Comparison of ENCODE assay signal across 8 cellular contexts in the genomic region with DNA sequence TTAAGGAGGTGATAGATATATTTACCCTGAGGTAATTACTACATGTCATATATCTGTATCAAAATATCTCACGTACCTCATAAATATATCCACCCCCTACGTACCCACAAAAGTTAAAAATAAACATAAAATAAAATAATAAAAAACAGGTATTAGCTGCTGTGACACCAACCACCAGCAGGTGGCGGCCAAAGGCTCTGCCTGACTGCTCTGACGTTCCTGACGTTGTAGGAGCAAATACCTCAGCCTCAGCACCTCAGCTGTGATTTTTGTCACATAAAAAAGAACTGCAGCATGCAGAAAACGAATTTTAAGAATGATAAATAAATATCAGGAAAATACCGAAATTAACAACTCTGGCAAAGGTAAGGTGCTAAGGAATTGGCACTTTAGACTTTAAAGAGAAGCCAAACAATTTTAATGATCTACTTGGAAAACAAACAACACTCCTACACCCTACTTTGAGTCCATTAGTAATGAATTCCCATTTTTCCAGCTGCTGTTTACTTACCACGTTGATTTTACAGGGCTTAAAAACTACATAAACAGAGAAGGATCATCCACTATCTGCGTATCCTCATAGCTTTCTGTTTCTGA.
DNase-seq lines count a peak whose midpoint lies in the region; ATAC-seq, FAIRE-seq and TF ChIP-seq lines count a peak whose summit lies in the region.

No MANE protein-coding gene starts in this region.

- H3K4me3 ChIP-seq in CD8-positive, alpha-beta T cell (ENCODE audit: low read depth, low read length) = no peak overlapping the region
- no peak overlapping the region for H3K4me3 ChIP-seq in WERI-Rb-1 (ENCODE audit: low read depth, low read length)
- H3K4me3 ChIP-seq in lower lobe of right lung = no peak overlapping the region

- H3K9me3 ChIP-seq in CD8-positive, alpha-beta T cell (ENCODE audit: low read length) = no peaks in the 10 kb centered on the region
- H3K9me3 ChIP-seq in WERI-Rb-1 (ENCODE audit: severe bottlenecking) (no peaks in the 10 kb centered on the region), lower lobe of right lung (no peaks in the 10 kb centered on the region)

- no peak overlapping the region for H3K27ac Mint-ChIP-seq in CD8-positive, alpha-beta T cell

- H3K36me3 ChIP-seq in CD8-positive, alpha-beta T cell (ENCODE audit: insufficient read depth, low read length) = no peaks in the 10 kb centered on the region
- H3K36me3 ChIP-seq in WERI-Rb-1 (no peaks in the 10 kb centered on the region; the same call in 1 of the 2 replicates), lower lobe of right lung (no peaks in the 10 kb centered on the region)

- peak in 6 of 7 experiments; percentile 35 to 69 (median 52) for DNase-seq in CD8-positive, alpha-beta T cell
- DNase-seq in NCI-H1092 treated with DMSO at 0.1 percent for 48 hours (lab: John Stamatoyannopoulos, UW) = peak; percentile 46
- peak; percentile 41 for DNase-seq in WERI-Rb-1
- DNase-seq in lower lobe of right lung = peak; percentile 73
- DNase-seq in stimulated activated CD8-positive, alpha-beta memory T cell treated with anti-CD3 and anti-CD28 coated beads, Interleukin-12 subunit alpha, Interleukin-12 subunit beta, amount 100 ng/mL, for 4 hours (ENCODE audit: low read depth) = peak; percentile 20

- no peaks in the 10 kb centered on the region for H3K27me3 ChIP-seq in CD8-positive, alpha-beta T cell (ENCODE audit: insufficient read depth, low read length)
- H3K27me3 ChIP-seq in WERI-Rb-1 (ENCODE audit: insufficient read depth, low read depth, severe bottlenecking) = no peaks in the 10 kb centered on the region
- no peaks in the 10 kb centered on the region for H3K27me3 ChIP-seq in lower lobe of right lung (ENCODE audit: low read depth)

- H3K4me1 ChIP-seq in CD8-positive, alpha-beta T cell (ENCODE audit: insufficient read depth, low read length) = no peaks in the 10 kb centered on the region
- no peaks in the 10 kb centered on the region for H3K4me1 ChIP-seq in lower lobe of right lung

- peak; percentile 94 for TF ChIP-seq CTCF in CD8-positive, alpha-beta T cell (IDR thresholded peaks at IDR 0.05)
- TF ChIP-seq CTCF in WERI-Rb-1 (IDR thresholded peaks at IDR 0.05; ENCODE audit: low read depth, low read length) (peak; percentile 71), lower lobe of right lung (IDR thresholded peaks at IDR 0.05) (peak; percentile 78)

- CTCF ChIA-PET in CD8-positive, alpha-beta T cell (lab: Charles Lee) = interaction anchor here (0.6 to 2.3 kb wide), 24 partner anchors 9 to 1158 kb away, joined by 3 to 47 read pairs (median 4); no protein-coding TSS in a partner anchor

- peak; percentile 82 for ATAC-seq in CD8-positive, alpha-beta T cell
- ATAC-seq in GM21367 (IDR thresholded peaks at IDR 0.05; ENCODE audit: unreplicated experiment) (peak; percentile 47), lower lobe of right lung (peak; percentile 69 to 71), HG03039 (IDR thresholded peaks at IDR 0.05; ENCODE audit: unreplicated experiment) (no peak)

- H3K9me3 Mint-ChIP-seq in CD8-positive, alpha-beta T cell = no peaks in the 10 kb centered on the region

- intact Hi-C loops in CD8-positive, alpha-beta T cell (cut with DNase I, micrococcal nuclease) = loop anchor here (1.0 to 5.0 kb wide), 7 partner anchors 140 to 1120 kb away; no protein-coding TSS in a partner anchor
- intact Hi-C loops in lower lobe of right lung (cut with DNase I) = no loop called here

- POLR2A ChIA-PET in CD8-positive, alpha-beta T cell (lab: Charles Lee) = no interaction called here

- H3K4me1 Mint-ChIP-seq in CD8-positive, alpha-beta T cell (ENCODE audit: low read depth) = peaks cover 6% of the 10 kb centered on the region

- no peak overlapping the region for H3K4me3 Mint-ChIP-seq in CD8-positive, alpha-beta T cell

- H3K36me3 Mint-ChIP-seq in CD8-positive, alpha-beta T cell = no peaks in the 10 kb centered on the region

- no peaks in the 10 kb centered on the region for H3K27me3 Mint-ChIP-seq in CD8-positive, alpha-beta T cell (ENCODE audit: low read depth)

- peak; percentile 79 for FAIRE-seq in colon (lab: Jason Lieb, UNC)

- H3K27ac ChIP-seq in CD8-positive, alpha-beta T cell (ENCODE audit: low read depth, low read length) = no peak overlapping the region
- no peak overlapping the region for H3K27ac ChIP-seq in WERI-Rb-1
- no peak overlapping the region for H3K27ac ChIP-seq in lower lobe of right lung

Comparison
In these comparisons a context has a peak if more than half of its experiments do, and no peak if none do; other contexts are left out.
1. DNase-seq: peak in every context shown above with its lines; median percentile 73 in lower lobe of right lung; 52 in CD8-positive, alpha-beta T cell; 46 in NCI-H1092 treated with DMSO at 0.1 percent for 48 hours; 41 in WERI-Rb-1; 20 in stimulated activated CD8-positive, alpha-beta memory T cell treated with anti-CD3 and anti-CD28 coated beads, Interleukin-12 subunit alpha, Interleukin-12 subunit beta, amount 100 ng/mL, for 4 hours.